Comparison of ENCODE assay signal across 13 cellular contexts in the genomic region with DNA sequence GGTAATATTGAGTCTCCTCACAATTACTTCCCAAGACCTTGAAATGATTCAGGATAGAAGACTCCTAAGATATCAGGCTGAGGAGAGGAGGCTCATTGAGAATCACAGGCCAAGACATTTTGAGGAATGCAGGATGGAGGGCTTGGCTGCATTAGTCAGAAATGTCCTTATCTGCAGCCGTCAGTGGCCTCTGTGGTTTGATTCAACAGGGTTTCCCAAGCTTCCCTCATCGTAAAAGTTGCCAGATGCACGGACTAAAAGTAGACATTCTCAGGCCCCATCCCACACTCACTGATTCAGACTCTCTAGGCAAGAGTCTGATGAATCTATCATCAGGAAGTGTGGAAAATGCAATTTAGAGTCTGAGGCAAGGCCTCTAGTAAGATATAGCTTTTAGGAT. TPM values are rescaled to one million over a fixed set of nuclear protein-coding genes. Genes with fewer than 3 reads are reported as not detected.
DNase-seq lines count a peak whose midpoint lies in the region; ATAC-seq and TF ChIP-seq lines count a peak whose summit lies in the region.
"Had no signal": no experiment of that assay in that cellular context is flagged by ENCODE, and none has a peak within 500 bp of the region (broad histone marks: within the 10 kb centered on the region; RNA-seq: fewer than 3 reads in every experiment).

No MANE protein-coding gene starts in this region.

- H3K36me3 ChIP-seq in adrenal gland (replicated peaks in 1 of 2) (no peaks in the 10 kb centered on the region), Caco-2 (ENCODE audit: control insufficient read depth, insufficient read depth, low read length) (no peaks in the 10 kb centered on the region)

- H3K27ac Mint-ChIP-seq in Caco-2 (ENCODE audit: unreplicated experiment): no peak overlapping the region
- H3K27ac Mint-ChIP-seq: CD4-positive, CD25-positive, alpha-beta regulatory T cell; dendritic cell treated with granulocyte-macrophage colony-stimulating factor and Interleukin-4, amounts not matched to agents 40 ng/mL and 50 ng/mL, for 4 days; H9; T-helper 1 cell treated with Interleukin-12 subunit alpha and Interleukin-12 subunit beta and Interleukin-4 antibody, amounts not matched to agents 30 μg/mL and 1 μg/mL, for 36 hours had no signal

- H3K27ac ChIP-seq in adrenal gland: peak overlapping the region in 1 of 5 donors; percentile 45

- DNase-seq in AG09309 (ENCODE audit: low read depth): peak; percentile 98
- DNase-seq in Kasumi-1 (lab: John Stamatoyannopoulos, UW): peak; percentile 64 to 82
- peak in 5 of 7 donors; percentile 16 to 56 (median 22) for DNase-seq in adrenal gland
- peak; percentile 36 for DNase-seq in inferior parietal cortex (ENCODE audit: extremely low spot score)
- DNase-seq in HT-29 (ENCODE audit: low spot score): no peak
- DNase-seq in Caco-2: no peak
- no peak for DNase-seq in NCI-H774 (lab: John Stamatoyannopoulos, UW)
- DNase-seq: activated T-cell treated with anti-CD3 and anti-CD28 coated beads, Interleukin-2, amount 50 U/mL, for 4 hours; CD4-positive, CD25-positive, alpha-beta regulatory T cell; H9 had no signal

- H3K4me1 ChIP-seq in adrenal gland (replicated peaks in 1 of 2): no peaks in the 10 kb centered on the region
- no peaks in the 10 kb centered on the region for H3K4me1 ChIP-seq in Caco-2

- TF ChIP-seq POLR2A in adrenal gland (IDR thresholded peaks at IDR 0.05): no peak

- POLR2A ChIA-PET in Caco-2 (lab: Charles Lee): no interaction called here

- H3K36me3 Mint-ChIP-seq in Caco-2 (ENCODE audit: insufficient read depth, unreplicated experiment): no peaks in the 10 kb centered on the region
- H3K36me3 Mint-ChIP-seq: CD4-positive, CD25-positive, alpha-beta regulatory T cell had no signal

- CTCF ChIA-PET in Caco-2 (lab: Charles Lee): no interaction called here

- BruUV-seq in Caco-2 (replicated peaks; lab: Mats Ljungman, UMichigan): no TSS peak

- intact Hi-C loops in adrenal gland (cut with DNase I) (no loop called here), Caco-2 (cut with micrococcal nuclease; ENCODE audit: unreplicated experiment) (no loop called here)

- H3K9me3 ChIP-seq in adrenal gland (replicated peaks in 1 of 3) (no peaks in the 10 kb centered on the region), Caco-2 (no peaks in the 10 kb centered on the region)

- peaks cover 9% of the 10 kb centered on the region for H3K9me3 Mint-ChIP-seq in Caco-2 (ENCODE audit: unreplicated experiment)
- H3K9me3 Mint-ChIP-seq: activated T-cell treated with anti-CD3 and anti-CD28 coated beads, Interleukin-2, amount 50 U/mL, for 4 hours; dendritic cell treated with granulocyte-macrophage colony-stimulating factor and Interleukin-4, amounts not matched to agents 40 ng/mL and 50 ng/mL, for 4 days; T-helper 1 cell treated with Interleukin-12 subunit alpha and Interleukin-12 subunit beta and Interleukin-4 antibody, amounts not matched to agents 30 μg/mL and 1 μg/mL, for 36 hours had no signal

- no peak overlapping the region for H3K4me3 ChIP-seq in AG09309 (ENCODE audit: control insufficient read depth, low read depth, low read length)
- H3K4me3 ChIP-seq in adrenal gland: no peak overlapping the region
- no peak overlapping the region for H3K4me3 ChIP-seq in Caco-2 (ENCODE audit: low read depth, low read length)

- no peaks in the 10 kb centered on the region for H3K4me1 Mint-ChIP-seq in Caco-2 (ENCODE audit: low read depth, unreplicated experiment)
- H3K4me1 Mint-ChIP-seq: CD4-positive, CD25-positive, alpha-beta regulatory T cell had no signal

- TF ChIP-seq CTCF in AG09309 (IDR thresholded peaks at IDR 0.05; ENCODE audit: control insufficient read depth, insufficient read depth, low read depth, low read length, missing control alignments) (no peak), adrenal gland (IDR thresholded peaks at IDR 0.05) (no peak), Caco-2 (IDR thresholded peaks at IDR 0.05; ENCODE audit: insufficient read depth in 1 of 2, low read depth in 1 of 2, low read length in 1 of 2, severe bottlenecking in 1 of 2, unreplicated experiment in 1 of 2) (no peak)

- H3K4me3 Mint-ChIP-seq in Caco-2 (ENCODE audit: unreplicated experiment): no peak overlapping the region
- H3K4me3 Mint-ChIP-seq: activated T-cell treated with anti-CD3 and anti-CD28 coated beads, Interleukin-2, amount 50 U/mL, for 4 hours; CD4-positive, CD25-positive, alpha-beta regulatory T cell; dendritic cell treated with granulocyte-macrophage colony-stimulating factor and Interleukin-4, amounts not matched to agents 40 ng/mL and 50 ng/mL, for 4 days; H9; T-helper 1 cell treated with Interleukin-12 subunit alpha and Interleukin-12 subunit beta and Interleukin-4 antibody, amounts not matched to agents 30 μg/mL and 1 μg/mL, for 36 hours had no signal

- no peak for ATAC-seq in GM18517 (IDR thresholded peaks at IDR 0.05; ENCODE audit: unreplicated experiment)
- ATAC-seq: activated T-cell treated with anti-CD3 and anti-CD28 coated beads, Interleukin-2, amount 50 U/mL, for 4 hours had no signal

- peaks cover 7% of the 10 kb centered on the region for H3K27me3 Mint-ChIP-seq in Caco-2 (ENCODE audit: insufficient read depth, unreplicated experiment)

- H3K27me3 ChIP-seq in adrenal gland (no peaks in the 10 kb centered on the region), Caco-2 (replicated peaks; ENCODE audit: control insufficient read depth, insufficient read depth, low read length) (no peaks in the 10 kb centered on the region)

- whole genome bisulfite sequencing in adrenal gland, 4 donors: 18 to 51% (median 44%) methylated on average over 3 of the region's 3 CpGs

RNA-seq across cellular contexts. Expression of a gene that starts 34.0 kb away (rescaled TPM):
- 1 to 10 TPM in 5 of 8 donors, under 1 TPM in 2, not detected in 1; 0.35 to 7.5 (median 2.2) TPM for total RNA-seq in adrenal gland
- polyA plus RNA-seq in adrenal gland: 10 to 100 TPM in 2 of 3 donors, under 1 TPM in 1; 0.93 to 46.4 (median 13.2) TPM
- total RNA-seq in HT-29 (2014; rRNA removed; shearing (Covaris generic)): not detected in 2 replicates
- 0.29 TPM in 1 of 2 replicates, not detected in the other for total RNA-seq in Caco-2 (2022)
- total RNA-seq: activated T-cell treated with anti-CD3 and anti-CD28 coated beads, Interleukin-2, amount 50 U/mL, for 4 hours; CD4-positive, CD25-positive, alpha-beta regulatory T cell had no signal
- polyA plus RNA-seq: CD4-positive, CD25-positive, alpha-beta regulatory T cell had no signal

Comparison
In these comparisons a context has a peak if more than half of its experiments do, and no peak if none do; other contexts are left out.
1. DNase-seq: peak in AG09309 (single experiment), Kasumi-1 (2 of 2), adrenal gland (5 of 7) and inferior parietal cortex (single experiment); none in HT-29 (single experiment), Caco-2 (0 of 2) and NCI-H774 (single experiment).